In the genomic region with DNA sequence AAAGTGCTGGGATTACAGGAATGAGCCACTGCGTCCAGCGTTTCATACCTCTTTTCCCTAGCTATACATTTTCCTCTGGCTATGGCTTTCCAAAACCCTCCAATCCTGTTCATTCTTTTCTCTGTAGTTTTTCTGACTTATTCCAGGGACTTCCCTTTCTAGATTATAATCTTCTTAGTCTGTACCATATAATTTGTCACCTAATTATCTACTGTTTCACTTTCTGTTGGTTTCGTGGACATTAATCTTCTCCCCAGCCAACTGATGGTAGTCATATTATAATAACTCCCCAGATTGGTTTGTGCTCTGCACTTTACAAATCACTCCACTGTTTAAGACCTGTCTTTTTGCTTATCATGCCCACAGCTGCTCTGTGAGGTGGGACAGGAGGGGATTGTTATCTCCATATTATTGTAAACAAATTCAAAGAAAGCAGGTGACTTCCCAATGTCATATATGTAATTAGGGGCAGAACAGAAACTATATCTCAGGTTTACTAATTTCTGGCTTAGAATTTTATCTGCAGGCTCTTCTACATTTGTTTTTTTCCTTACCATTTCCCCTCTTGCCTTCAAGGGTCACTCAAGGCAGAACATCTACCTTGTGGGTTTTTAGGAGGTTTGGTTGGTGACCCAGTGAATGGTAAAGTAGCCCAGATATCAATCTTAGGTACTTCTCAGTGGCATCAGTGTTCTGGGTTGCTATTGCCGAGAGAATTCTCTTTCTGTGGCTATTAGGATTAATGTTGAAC, we compare ENCODE assay signal across 8 cellular contexts. TPM values are rescaled to one million over a fixed set of nuclear protein-coding genes. Genes with fewer than 3 reads are reported as not detected.
A peak's percentile ranks its signal among the peaks of the same experiment; 100 is the strongest.
DNase-seq lines count a peak whose midpoint lies in the region; ATAC-seq and TF ChIP-seq lines count a peak whose summit lies in the region.

No MANE protein-coding gene starts in this region.

- peak overlapping the region; percentile 11 for H3K4me3 Mint-ChIP-seq in activated CD4-positive, alpha-beta T cell treated with anti-CD3 and anti-CD28 coated beads, Interleukin-2, amount 10 ng/mL, durations not matched to agents 24 days and 14 days
- H3K4me3 Mint-ChIP-seq in activated naive CD8-positive, alpha-beta T cell treated with anti-CD3 and anti-CD28 coated beads, Interleukin-2, amount 10 ng/mL, durations not matched to agents 7 days and 5 days, result no peak overlapping the region

- no peak for TF ChIP-seq EP300 in stomach (IDR thresholded peaks at IDR 0.05)

- H3K36me3 ChIP-seq in stomach, result no peaks in the 10 kb centered on the region

- H3K36me3 Mint-ChIP-seq in activated CD4-positive, alpha-beta T cell treated with anti-CD3 and anti-CD28 coated beads, Interleukin-2, amount 10 ng/mL, durations not matched to agents 24 days and 14 days (ENCODE audit: low read depth), result peaks cover 6% of the 10 kb centered on the region
- H3K36me3 Mint-ChIP-seq in activated naive CD8-positive, alpha-beta T cell treated with anti-CD3 and anti-CD28 coated beads, Interleukin-2, amount 10 ng/mL, durations not matched to agents 7 days and 5 days, result peaks cover 9% of the 10 kb centered on the region

- POLR2A ChIA-PET in activated naive CD8-positive, alpha-beta T cell treated with anti-CD3 and anti-CD28 coated beads, Interleukin-2, amount 10 ng/mL, durations not matched to agents 7 days and 5 days (lab: Charles Lee), result interaction anchor here (2.3 kb wide), 1 partner anchor 24 kb away, joined by 11 read pairs; the partner anchor contains the start of gene STIM1

- no peak for DNase-seq in activated CD4-positive, alpha-beta T cell treated with anti-CD3 and anti-CD28 coated beads, Interleukin-2, amount 10 ng/mL, durations not matched to agents 24 days and 14 days
- no peak for DNase-seq in activated CD4-positive, alpha-beta T cell treated with anti-CD3 and anti-CD28 coated beads, Interleukin-2, amount 50 U/mL, for 1 hour
- DNase-seq in activated naive CD8-positive, alpha-beta T cell treated with anti-CD3 and anti-CD28 coated beads, Interleukin-2, amount 10 ng/mL, durations not matched to agents 7 days and 5 days, result no peak
- DNase-seq in stomach (no peak), SKM-1 treated with dmso at 0.1 percent for 144 hours (lab: John Stamatoyannopoulos, UW; ENCODE audit: unreplicated experiment) (no peak), SW480 (ENCODE audit: low spot score) (no peak)
- no peak for DNase-seq in activated effector memory CD4-positive, alpha-beta T cell treated with anti-CD3 and anti-CD28 coated beads, Interleukin-2, amount 50 U/mL, for 16 hours

- peaks cover 46 to 75% (median 56%) of the 10 kb centered on the region in 4 donors for H3K4me1 ChIP-seq in stomach

- no peaks in the 10 kb centered on the region for H3K27me3 Mint-ChIP-seq in activated CD4-positive, alpha-beta T cell treated with anti-CD3 and anti-CD28 coated beads, Interleukin-2, amount 10 ng/mL, durations not matched to agents 24 days and 14 days
- no peaks in the 10 kb centered on the region for H3K27me3 Mint-ChIP-seq in activated naive CD8-positive, alpha-beta T cell treated with anti-CD3 and anti-CD28 coated beads, Interleukin-2, amount 10 ng/mL, durations not matched to agents 7 days and 5 days

- TF ChIP-seq CTCF in stomach (IDR thresholded peaks at IDR 0.05), result no peak

- H3K27ac Mint-ChIP-seq in activated CD4-positive, alpha-beta T cell treated with anti-CD3 and anti-CD28 coated beads, Interleukin-2, amount 10 ng/mL, durations not matched to agents 24 days and 14 days, result peak overlapping the region; percentile 46
- peak overlapping the region; percentile 34 for H3K27ac Mint-ChIP-seq in activated naive CD8-positive, alpha-beta T cell treated with anti-CD3 and anti-CD28 coated beads, Interleukin-2, amount 10 ng/mL, durations not matched to agents 7 days and 5 days

- H3K4me3 ChIP-seq in stomach, result peak overlapping the region in 1 of 4 donors; percentile 15

- peaks cover 57% of the 10 kb centered on the region for H3K4me1 Mint-ChIP-seq in activated CD4-positive, alpha-beta T cell treated with anti-CD3 and anti-CD28 coated beads, Interleukin-2, amount 10 ng/mL, durations not matched to agents 24 days and 14 days
- peaks cover 55% of the 10 kb centered on the region for H3K4me1 Mint-ChIP-seq in activated naive CD8-positive, alpha-beta T cell treated with anti-CD3 and anti-CD28 coated beads, Interleukin-2, amount 10 ng/mL, durations not matched to agents 7 days and 5 days

- no peaks in the 10 kb centered on the region for H3K9me3 ChIP-seq in stomach

- no peak for TF ChIP-seq POLR2A in stomach (IDR thresholded peaks at IDR 0.05)

- H3K9me3 Mint-ChIP-seq in activated CD4-positive, alpha-beta T cell treated with anti-CD3 and anti-CD28 coated beads, Interleukin-2, amount 10 ng/mL, durations not matched to agents 24 days and 14 days, result no peaks in the 10 kb centered on the region
- H3K9me3 Mint-ChIP-seq in activated naive CD8-positive, alpha-beta T cell treated with anti-CD3 and anti-CD28 coated beads, Interleukin-2, amount 10 ng/mL, durations not matched to agents 7 days and 5 days, result no peaks in the 10 kb centered on the region

- ATAC-seq in HG02981 (IDR thresholded peaks at IDR 0.05; ENCODE audit: unreplicated experiment), result peak; percentile 42
- ATAC-seq in activated naive CD8-positive, alpha-beta T cell treated with anti-CD3 and anti-CD28 coated beads, Interleukin-2, amount 10 ng/mL, durations not matched to agents 7 days and 5 days (ENCODE audit: low read depth), result peak; percentile 49

- peak overlapping the region; percentile 64 to 83 (median 66) for H3K27ac ChIP-seq in stomach

- 34 to 51% (median 41%) methylated on average over 3 to 4 of the region's 4 CpGs for WGBS in stomach, 5 donors

- intact Hi-C loops in activated CD4-positive, alpha-beta T cell treated with anti-CD3 and anti-CD28 coated beads, Interleukin-2, amount 10 ng/mL, durations not matched to agents 24 days and 14 days (cut with micrococcal nuclease), result no loop called here
- intact Hi-C loops in stomach (cut with DNase I; ENCODE audit: low total_unique reads), result no loop called here

- no peaks in the 10 kb centered on the region for H3K27me3 ChIP-seq in stomach

RNA-seq across cellular contexts. Expression of gene STIM1, which starts 23.9 kb away (rescaled TPM):
- total RNA-seq in activated CD4-positive, alpha-beta T cell treated with anti-CD3 and anti-CD28 coated beads, Interleukin-2, amount 10 ng/mL, durations not matched to agents 24 days and 14 days, result 60.6 and 63.4 TPM in 2 replicates
- total RNA-seq in activated naive CD8-positive, alpha-beta T cell treated with anti-CD3 and anti-CD28 coated beads, Interleukin-2, amount 10 ng/mL, durations not matched to agents 7 days and 5 days, result 100 to 1,000 TPM in 1 of 2 experiments, 10 to 100 TPM in 1; 98.8 to 101 TPM
- 10 to 100 TPM; 21.4 to 70.7 (median 49.8) TPM for total RNA-seq in stomach
- 10 to 100 TPM in 1 of 3 donors, 1 to 10 TPM in 2; 8.7 to 17.1 (median 9.8) TPM for polyA plus RNA-seq in stomach

RNA-seq across cellular contexts. Expression of gene RHOG, which starts 38.6 kb away (rescaled TPM):
- total RNA-seq in activated CD4-positive, alpha-beta T cell treated with anti-CD3 and anti-CD28 coated beads, Interleukin-2, amount 10 ng/mL, durations not matched to agents 24 days and 14 days, result 174 and 176 TPM in 2 replicates
- total RNA-seq in activated naive CD8-positive, alpha-beta T cell treated with anti-CD3 and anti-CD28 coated beads, Interleukin-2, amount 10 ng/mL, durations not matched to agents 7 days and 5 days, result 100 to 1,000 TPM; 154 to 159 TPM
- 100 to 1,000 TPM in 1 of 5 donors, 10 to 100 TPM in 3, 1 to 10 TPM in 1; 5.9 to 101 (median 26.7) TPM for total RNA-seq in stomach
- 10 to 100 TPM; 39.8 to 55.5 (median 50.9) TPM for polyA plus RNA-seq in stomach
